In genomic region chr2:124986136-124986535, GRCh38 we compare ENCODE assay signal across 1 cellular context.
TF ChIP-seq lines count a peak whose summit lies in the region.

No MANE protein-coding gene starts in this region.

TF ChIP-seq in K562, 482 proteins besides CTCF, POLR2A, EP300 and RAD21 (continued from another document):
- TF ChIP-seq ZBTB8A (IDR thresholded peaks at IDR 0.05; ENCODE audit: partially characterized antibody) (no peak), TAF15 (IDR thresholded peaks at IDR 0.05; ENCODE audit: low read depth, low read length) (no peak), REST (CRISPR knock-in tag; IDR thresholded peaks at IDR 0.05; ENCODE audit: low read depth) (no peak), ARNT (IDR thresholded peaks at IDR 0.05) (no peak), ZSCAN32 (CRISPR knock-in tag; IDR thresholded peaks at IDR 0.05) (no peak)
